In the genomic region with DNA sequence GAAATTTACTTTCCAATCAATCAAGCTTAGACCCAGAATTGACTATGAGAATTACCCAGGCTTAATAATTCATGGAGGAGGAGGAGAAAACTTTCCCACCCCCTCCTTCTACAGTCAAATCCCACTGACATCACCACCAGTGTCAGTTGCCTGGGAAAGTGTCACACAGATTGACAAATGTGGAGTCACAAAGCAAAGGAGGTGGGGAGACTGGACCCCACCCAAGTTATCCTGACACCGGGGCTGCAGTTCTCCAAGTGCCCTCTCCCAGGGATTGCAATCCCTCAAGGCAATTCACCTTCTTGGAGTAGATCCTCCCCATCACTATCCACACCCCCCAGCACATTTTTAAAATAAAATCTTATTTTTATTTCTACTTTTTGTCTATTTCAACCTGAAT, we compare ENCODE assay signal across 33 cellular contexts.
"Had no signal": no experiment of that assay in that cellular context is flagged by ENCODE, and none has a peak within 500 bp of the region (broad histone marks: within the 10 kb centered on the region; RNA-seq: fewer than 3 reads in every experiment).

No MANE protein-coding gene starts in this region.

- H3K4me1 ChIP-seq: parathyroid adenoma, psoas muscle, right lobe of liver, sigmoid colon, spleen, suprapubic skin, testis, tibial artery, transverse colon, upper lobe of right lung, uterus had no signal

- H3K9me3 ChIP-seq: neutrophil, ovary, psoas muscle, right lobe of liver, sigmoid colon, spleen, suprapubic skin, testis, tibial artery, transverse colon, upper lobe of right lung, uterus had no signal

- H3K36me3 ChIP-seq: neutrophil, ovary, right lobe of liver, sigmoid colon, spleen, suprapubic skin, tibial artery, transverse colon, upper lobe of right lung, uterus had no signal

- H3K9me3 Mint-ChIP-seq: nephron progenitor cell, neural crest cell, type B pancreatic cell had no signal

- H3K36me3 Mint-ChIP-seq: naive thymus-derived CD8-positive, alpha-beta T cell; natural killer cell treated with Interleukin-12 subunit alpha and Interleukin-12 subunit beta and Interleukin-15 and Interleukin-18, amount 100 ng/mL, for 72 hours; stimulated activated memory B cell treated with anti-CD40 and anti-IgM and Interleukin-4, amounts not matched to agents 10 μg/mL and 1 μg/mL and 100 μg/mL, for 72 hours; type B pancreatic cell had no signal

- H3K79me2 ChIP-seq: parathyroid adenoma had no signal

- H2AFZ ChIP-seq: parathyroid adenoma had no signal

- H3K9ac ChIP-seq: parathyroid adenoma had no signal

- H3K4me3 Mint-ChIP-seq: naive thymus-derived CD8-positive, alpha-beta T cell; natural killer cell treated with Interleukin-12 subunit alpha and Interleukin-12 subunit beta and Interleukin-15 and Interleukin-18, amount 100 ng/mL, for 72 hours; neural crest cell; stimulated activated memory B cell treated with anti-CD40 and anti-IgM and Interleukin-4, amounts not matched to agents 10 μg/mL and 1 μg/mL and 100 μg/mL, for 72 hours; stimulated activated naive CD8-positive, alpha-beta T cell treated with anti-CD3 and anti-CD28 coated beads, Interleukin-15, amount 100 ng/mL, for 72 hours; type B pancreatic cell had no signal

- ATAC-seq: naive thymus-derived CD8-positive, alpha-beta T cell; natural killer cell treated with Interleukin-12 subunit alpha and Interleukin-12 subunit beta and Interleukin-15 and Interleukin-18, amount 100 ng/mL, for 72 hours; psoas muscle; right cardiac atrium; right lobe of liver; stimulated activated memory B cell treated with anti-CD40 and anti-IgM and Interleukin-4, amounts not matched to agents 10 μg/mL and 1 μg/mL and 100 μg/mL, for 72 hours; stimulated activated naive CD8-positive, alpha-beta T cell treated with anti-CD3 and anti-CD28 coated beads, Interleukin-15, amount 100 ng/mL, for 72 hours; stimulated activated naive CD8-positive, alpha-beta T cell treated with anti-CD3 and anti-CD28 coated beads, Interleukin-15, Interleukin-2, amounts not matched to agents 100 U/mL and 50 U/mL, for 24 hours; upper lobe of right lung had no signal

- H3K27me3 ChIP-seq: neutrophil, ovary, right lobe of liver, sigmoid colon, spleen, suprapubic skin, testis, tibial artery, transverse colon, upper lobe of right lung, uterus had no signal

- H3K27ac Mint-ChIP-seq: naive thymus-derived CD8-positive, alpha-beta T cell; natural killer cell treated with Interleukin-12 subunit alpha and Interleukin-12 subunit beta and Interleukin-15 and Interleukin-18, amount 100 ng/mL, for 72 hours; progenitor cell of endocrine pancreas; stimulated activated memory B cell treated with anti-CD40 and anti-IgM and Interleukin-4, amounts not matched to agents 10 μg/mL and 1 μg/mL and 100 μg/mL, for 72 hours; stimulated activated naive CD8-positive, alpha-beta T cell treated with anti-CD3 and anti-CD28 coated beads, Interleukin-15, amount 100 ng/mL, for 72 hours; type B pancreatic cell had no signal

- H3K27me3 Mint-ChIP-seq: natural killer cell treated with Interleukin-12 subunit alpha and Interleukin-12 subunit beta and Interleukin-15 and Interleukin-18, amount 100 ng/mL, for 72 hours; stimulated activated memory B cell treated with anti-CD40 and anti-IgM and Interleukin-4, amounts not matched to agents 10 μg/mL and 1 μg/mL and 100 μg/mL, for 72 hours; stimulated activated naive CD8-positive, alpha-beta T cell treated with anti-CD3 and anti-CD28 coated beads, Interleukin-15, amount 100 ng/mL, for 72 hours had no signal

- H3K4me3 ChIP-seq: ovary, psoas muscle, right lobe of liver, sigmoid colon, spleen, suprapubic skin, testis, tibial artery, transverse colon, upper lobe of right lung, uterus had no signal

- H3K27ac ChIP-seq: neutrophil, ovary, parathyroid adenoma, psoas muscle, right lobe of liver, sigmoid colon, spleen, suprapubic skin, testis, tibial artery, transverse colon, upper lobe of right lung, uterus had no signal

- H3K4me1 Mint-ChIP-seq: naive thymus-derived CD8-positive, alpha-beta T cell; stimulated activated memory B cell treated with anti-CD40 and anti-IgM and Interleukin-4, amounts not matched to agents 10 μg/mL and 1 μg/mL and 100 μg/mL, for 72 hours; stimulated activated naive CD8-positive, alpha-beta T cell treated with anti-CD3 and anti-CD28 coated beads, Interleukin-15, amount 100 ng/mL, for 72 hours had no signal

- DNase-seq: naive thymus-derived CD8-positive, alpha-beta T cell; nephron progenitor cell; nucleus accumbens; ovary; posterior cingulate gyrus; psoas muscle; right cardiac atrium; right lobe of liver; sigmoid colon; small intestine; spleen; stimulated activated CD4-positive, alpha-beta T cell treated with anti-CD3 and anti-CD28 coated beads, Interleukin-12 subunit alpha, Interleukin-12 subunit beta, amount 100 ng/mL, for 4 hours; stimulated activated CD4-positive, alpha-beta T cell treated with anti-CD3 and anti-CD28 coated beads, Interleukin-1b, Interleukin-23, amount 100 ng/mL, for 48 hours; stimulated activated CD4-positive, alpha-beta T cell treated with anti-CD3 and anti-CD28 coated beads, Interleukin-4, amount 100 ng/mL, for 1 hour; stimulated activated CD4-positive, alpha-beta T cell treated with anti-CD3 and anti-CD28 coated beads, Interleukin-4, amount 100 ng/mL, for 4 hours; stimulated activated CD8-positive, alpha-beta memory T cell treated with anti-CD3 and anti-CD28 coated beads, Interleukin-4, amount 100 ng/mL, for 48 hours; stimulated activated naive CD4-positive, alpha-beta T cell; stimulated activated naive CD8-positive, alpha-beta T cell treated with anti-CD3 and anti-CD28 coated beads, Interleukin-15, amount 100 ng/mL, for 72 hours; stimulated activated naive CD8-positive, alpha-beta T cell treated with anti-CD3 and anti-CD28 coated beads, Interleukin-15, Interleukin-2, amounts not matched to agents 100 U/mL and 50 U/mL, for 24 hours; substantia nigra; testis; tibial artery; transverse colon; upper lobe of right lung; uterus had no signal
